ENCODE assay signal across 1 cellular context in genomic region chr5:141618804-141619554, GRCh38.
A peak's percentile ranks its signal among the peaks of the same experiment; 100 is the strongest.
TF ChIP-seq lines count a peak whose summit lies in the region.

TSS of gene DIAPH1 (minus strand) at chr5:141619000. CDS start at chr5:141618914, 86 bp downstream.

TF ChIP-seq in WTC11, 78 proteins besides CTCF, POLR2A, EP300 and RAD21 (continued from another document and continues in another):
- TF ChIP-seq STAT6 (CRISPR knock-in tag; conservative IDR thresholded peaks at IDR 0.05; ENCODE audit: low read depth) (no peak), ZBTB21 (CRISPR knock-in tag; IDR thresholded peaks at IDR 0.05; ENCODE audit: borderline replicate concordance) (0 out of 2 replicates have a peak, but pooled peaks have one; percentile 68), ZMAT4 (CRISPR knock-in tag; IDR thresholded peaks at IDR 0.05) (no peak), PRRX2 (CRISPR knock-in tag; IDR thresholded peaks at IDR 0.05) (no peak), TEAD1 (CRISPR knock-in tag; IDR thresholded peaks at IDR 0.05) (peak; percentile 70; the same call in 1 of the 2 replicates), MLX (CRISPR knock-in tag; IDR thresholded peaks at IDR 0.05) (no peak), ETV6 (CRISPR knock-in tag; IDR thresholded peaks at IDR 0.05) (peak; percentile 74; the same call in 1 of the 2 replicates), TP53 (CRISPR knock-in tag; IDR thresholded peaks at IDR 0.05) (no peak), ELF4 (CRISPR knock-in tag; IDR thresholded peaks at IDR 0.05; ENCODE audit: low read depth) (peak; percentile 14; the same call in 1 of the 2 replicates), RORB (CRISPR knock-in tag; IDR thresholded peaks at IDR 0.05) (no peak), ZNF138 (CRISPR knock-in tag; conservative IDR thresholded peaks at IDR 0.05) (no peak), OVOL2 (CRISPR knock-in tag; IDR thresholded peaks at IDR 0.05; ENCODE audit: borderline replicate concordance) (no peak), JAZF1 (CRISPR knock-in tag; IDR thresholded peaks at IDR 0.05) (no peak), CBFB (CRISPR knock-in tag; IDR thresholded peaks at IDR 0.05; ENCODE audit: low read depth) (0 out of 2 replicates have a peak, but pooled peaks have one; percentile 46), TEAD4 (CRISPR knock-in tag; IDR thresholded peaks at IDR 0.05) (no peak), ATF6 (CRISPR knock-in tag; IDR thresholded peaks at IDR 0.05) (no peak), TCF7 (CRISPR knock-in tag; IDR thresholded peaks at IDR 0.05; ENCODE audit: low read depth) (no peak), GTF2I (CRISPR knock-in tag; conservative IDR thresholded peaks at IDR 0.05) (no peak), ZNF317 (CRISPR knock-in tag; IDR thresholded peaks at IDR 0.05; ENCODE audit: borderline replicate concordance, low read depth) (no peak), FOXK1 (CRISPR knock-in tag; IDR thresholded peaks at IDR 0.05) (peak; percentile 94), GABPB1 (CRISPR knock-in tag; IDR thresholded peaks at IDR 0.05) (peak; percentile 76; the same call in 1 of the 2 replicates), ZNF512 (CRISPR knock-in tag; IDR thresholded peaks at IDR 0.05; ENCODE audit: borderline replicate concordance) (no peak), RELA (CRISPR knock-in tag; IDR thresholded peaks at IDR 0.05; ENCODE audit: borderline replicate concordance) (no peak), NR2C2 (CRISPR knock-in tag; IDR thresholded peaks at IDR 0.05) (no peak), IRF2 (CRISPR knock-in tag; IDR thresholded peaks at IDR 0.05; ENCODE audit: borderline replicate concordance, low read depth) (no peak), NR1H2 (CRISPR knock-in tag; IDR thresholded peaks at IDR 0.05) (no peak), ZNF263 (CRISPR knock-in tag; IDR thresholded peaks at IDR 0.05; ENCODE audit: low read depth) (no peak), MXD4 (CRISPR knock-in tag; IDR thresholded peaks at IDR 0.05; ENCODE audit: borderline replicate concordance) (no peak), MYBL2 (CRISPR knock-in tag; IDR thresholded peaks at IDR 0.05) (no peak), ESRRA (CRISPR knock-in tag; IDR thresholded peaks at IDR 0.05; ENCODE audit: borderline replicate concordance) (peak; percentile 70; the same call in 1 of the 2 replicates), HMGXB4 (CRISPR knock-in tag; IDR thresholded peaks at IDR 0.05) (peak; percentile 96)
- TF ChIP-seq, protein P1, sequence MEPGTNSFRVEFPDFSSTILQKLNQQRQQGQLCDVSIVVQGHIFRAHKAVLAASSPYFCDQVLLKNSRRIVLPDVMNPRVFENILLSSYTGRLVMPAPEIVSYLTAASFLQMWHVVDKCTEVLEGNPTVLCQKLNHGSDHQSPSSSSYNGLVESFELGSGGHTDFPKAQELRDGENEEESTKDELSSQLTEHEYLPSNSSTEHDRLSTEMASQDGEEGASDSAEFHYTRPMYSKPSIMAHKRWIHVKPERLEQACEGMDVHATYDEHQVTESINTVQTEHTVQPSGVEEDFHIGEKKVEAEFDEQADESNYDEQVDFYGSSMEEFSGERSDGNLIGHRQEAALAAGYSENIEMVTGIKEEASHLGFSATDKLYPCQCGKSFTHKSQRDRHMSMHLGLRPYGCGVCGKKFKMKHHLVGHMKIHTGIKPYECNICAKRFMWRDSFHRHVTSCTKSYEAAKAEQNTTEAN (CRISPR knock-in tag; IDR thresholded peaks at IDR 0.05): peak; percentile 43; the same call in 1 of the 2 replicates
- TF ChIP-seq, protein P2, sequence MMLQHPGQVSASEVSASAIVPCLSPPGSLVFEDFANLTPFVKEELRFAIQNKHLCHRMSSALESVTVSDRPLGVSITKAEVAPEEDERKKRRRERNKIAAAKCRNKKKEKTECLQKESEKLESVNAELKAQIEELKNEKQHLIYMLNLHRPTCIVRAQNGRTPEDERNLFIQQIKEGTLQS (CRISPR knock-in tag; conservative IDR thresholded peaks at IDR 0.05): no peak
- TF ChIP-seq, protein P3, sequence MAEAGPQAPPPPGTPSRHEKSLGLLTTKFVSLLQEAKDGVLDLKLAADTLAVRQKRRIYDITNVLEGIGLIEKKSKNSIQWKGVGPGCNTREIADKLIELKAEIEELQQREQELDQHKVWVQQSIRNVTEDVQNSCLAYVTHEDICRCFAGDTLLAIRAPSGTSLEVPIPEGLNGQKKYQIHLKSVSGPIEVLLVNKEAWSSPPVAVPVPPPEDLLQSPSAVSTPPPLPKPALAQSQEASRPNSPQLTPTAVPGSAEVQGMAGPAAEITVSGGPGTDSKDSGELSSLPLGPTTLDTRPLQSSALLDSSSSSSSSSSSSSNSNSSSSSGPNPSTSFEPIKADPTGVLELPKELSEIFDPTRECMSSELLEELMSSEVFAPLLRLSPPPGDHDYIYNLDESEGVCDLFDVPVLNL (CRISPR knock-in tag; IDR thresholded peaks at IDR 0.05; ENCODE audit: borderline replicate concordance, low read depth): no peak
- TF ChIP-seq, protein P4, sequence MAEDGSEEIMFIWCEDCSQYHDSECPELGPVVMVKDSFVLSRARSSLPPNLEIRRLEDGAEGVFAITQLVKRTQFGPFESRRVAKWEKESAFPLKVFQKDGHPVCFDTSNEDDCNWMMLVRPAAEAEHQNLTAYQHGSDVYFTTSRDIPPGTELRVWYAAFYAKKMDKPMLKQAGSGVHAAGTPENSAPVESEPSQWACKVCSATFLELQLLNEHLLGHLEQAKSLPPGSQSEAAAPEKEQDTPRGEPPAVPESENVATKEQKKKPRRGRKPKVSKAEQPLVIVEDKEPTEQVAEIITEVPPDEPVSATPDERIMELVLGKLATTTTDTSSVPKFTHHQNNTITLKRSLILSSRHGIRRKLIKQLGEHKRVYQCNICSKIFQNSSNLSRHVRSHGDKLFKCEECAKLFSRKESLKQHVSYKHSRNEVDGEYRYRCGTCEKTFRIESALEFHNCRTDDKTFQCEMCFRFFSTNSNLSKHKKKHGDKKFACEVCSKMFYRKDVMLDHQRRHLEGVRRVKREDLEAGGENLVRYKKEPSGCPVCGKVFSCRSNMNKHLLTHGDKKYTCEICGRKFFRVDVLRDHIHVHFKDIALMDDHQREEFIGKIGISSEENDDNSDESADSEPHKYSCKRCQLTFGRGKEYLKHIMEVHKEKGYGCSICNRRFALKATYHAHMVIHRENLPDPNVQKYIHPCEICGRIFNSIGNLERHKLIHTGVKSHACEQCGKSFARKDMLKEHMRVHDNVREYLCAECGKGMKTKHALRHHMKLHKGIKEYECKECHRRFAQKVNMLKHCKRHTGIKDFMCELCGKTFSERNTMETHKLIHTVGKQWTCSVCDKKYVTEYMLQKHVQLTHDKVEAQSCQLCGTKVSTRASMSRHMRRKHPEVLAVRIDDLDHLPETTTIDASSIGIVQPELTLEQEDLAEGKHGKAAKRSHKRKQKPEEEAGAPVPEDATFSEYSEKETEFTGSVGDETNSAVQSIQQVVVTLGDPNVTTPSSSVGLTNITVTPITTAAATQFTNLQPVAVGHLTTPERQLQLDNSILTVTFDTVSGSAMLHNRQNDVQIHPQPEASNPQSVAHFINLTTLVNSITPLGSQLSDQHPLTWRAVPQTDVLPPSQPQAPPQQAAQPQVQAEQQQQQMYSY (CRISPR knock-in tag; IDR thresholded peaks at IDR 0.05): no peak
- TF ChIP-seq, protein P5, sequence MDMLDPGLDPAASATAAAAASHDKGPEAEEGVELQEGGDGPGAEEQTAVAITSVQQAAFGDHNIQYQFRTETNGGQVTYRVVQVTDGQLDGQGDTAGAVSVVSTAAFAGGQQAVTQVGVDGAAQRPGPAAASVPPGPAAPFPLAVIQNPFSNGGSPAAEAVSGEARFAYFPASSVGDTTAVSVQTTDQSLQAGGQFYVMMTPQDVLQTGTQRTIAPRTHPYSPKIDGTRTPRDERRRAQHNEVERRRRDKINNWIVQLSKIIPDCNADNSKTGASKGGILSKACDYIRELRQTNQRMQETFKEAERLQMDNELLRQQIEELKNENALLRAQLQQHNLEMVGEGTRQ (CRISPR knock-in tag; IDR thresholded peaks at IDR 0.05): peak; percentile 84
- TF ChIP-seq, protein P6, sequence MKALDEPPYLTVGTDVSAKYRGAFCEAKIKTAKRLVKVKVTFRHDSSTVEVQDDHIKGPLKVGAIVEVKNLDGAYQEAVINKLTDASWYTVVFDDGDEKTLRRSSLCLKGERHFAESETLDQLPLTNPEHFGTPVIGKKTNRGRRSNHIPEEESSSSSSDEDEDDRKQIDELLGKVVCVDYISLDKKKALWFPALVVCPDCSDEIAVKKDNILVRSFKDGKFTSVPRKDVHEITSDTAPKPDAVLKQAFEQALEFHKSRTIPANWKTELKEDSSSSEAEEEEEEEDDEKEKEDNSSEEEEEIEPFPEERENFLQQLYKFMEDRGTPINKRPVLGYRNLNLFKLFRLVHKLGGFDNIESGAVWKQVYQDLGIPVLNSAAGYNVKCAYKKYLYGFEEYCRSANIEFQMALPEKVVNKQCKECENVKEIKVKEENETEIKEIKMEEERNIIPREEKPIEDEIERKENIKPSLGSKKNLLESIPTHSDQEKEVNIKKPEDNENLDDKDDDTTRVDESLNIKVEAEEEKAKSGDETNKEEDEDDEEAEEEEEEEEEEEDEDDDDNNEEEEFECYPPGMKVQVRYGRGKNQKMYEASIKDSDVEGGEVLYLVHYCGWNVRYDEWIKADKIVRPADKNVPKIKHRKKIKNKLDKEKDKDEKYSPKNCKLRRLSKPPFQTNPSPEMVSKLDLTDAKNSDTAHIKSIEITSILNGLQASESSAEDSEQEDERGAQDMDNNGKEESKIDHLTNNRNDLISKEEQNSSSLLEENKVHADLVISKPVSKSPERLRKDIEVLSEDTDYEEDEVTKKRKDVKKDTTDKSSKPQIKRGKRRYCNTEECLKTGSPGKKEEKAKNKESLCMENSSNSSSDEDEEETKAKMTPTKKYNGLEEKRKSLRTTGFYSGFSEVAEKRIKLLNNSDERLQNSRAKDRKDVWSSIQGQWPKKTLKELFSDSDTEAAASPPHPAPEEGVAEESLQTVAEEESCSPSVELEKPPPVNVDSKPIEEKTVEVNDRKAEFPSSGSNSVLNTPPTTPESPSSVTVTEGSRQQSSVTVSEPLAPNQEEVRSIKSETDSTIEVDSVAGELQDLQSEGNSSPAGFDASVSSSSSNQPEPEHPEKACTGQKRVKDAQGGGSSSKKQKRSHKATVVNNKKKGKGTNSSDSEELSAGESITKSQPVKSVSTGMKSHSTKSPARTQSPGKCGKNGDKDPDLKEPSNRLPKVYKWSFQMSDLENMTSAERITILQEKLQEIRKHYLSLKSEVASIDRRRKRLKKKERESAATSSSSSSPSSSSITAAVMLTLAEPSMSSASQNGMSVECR (CRISPR knock-in tag; IDR thresholded peaks at IDR 0.05; ENCODE audit: borderline replicate concordance): 0 out of 2 replicates have a peak, but pooled peaks have one; percentile 45
